10 cellular contexts compared by ENCODE assay signal in the genomic region with DNA sequence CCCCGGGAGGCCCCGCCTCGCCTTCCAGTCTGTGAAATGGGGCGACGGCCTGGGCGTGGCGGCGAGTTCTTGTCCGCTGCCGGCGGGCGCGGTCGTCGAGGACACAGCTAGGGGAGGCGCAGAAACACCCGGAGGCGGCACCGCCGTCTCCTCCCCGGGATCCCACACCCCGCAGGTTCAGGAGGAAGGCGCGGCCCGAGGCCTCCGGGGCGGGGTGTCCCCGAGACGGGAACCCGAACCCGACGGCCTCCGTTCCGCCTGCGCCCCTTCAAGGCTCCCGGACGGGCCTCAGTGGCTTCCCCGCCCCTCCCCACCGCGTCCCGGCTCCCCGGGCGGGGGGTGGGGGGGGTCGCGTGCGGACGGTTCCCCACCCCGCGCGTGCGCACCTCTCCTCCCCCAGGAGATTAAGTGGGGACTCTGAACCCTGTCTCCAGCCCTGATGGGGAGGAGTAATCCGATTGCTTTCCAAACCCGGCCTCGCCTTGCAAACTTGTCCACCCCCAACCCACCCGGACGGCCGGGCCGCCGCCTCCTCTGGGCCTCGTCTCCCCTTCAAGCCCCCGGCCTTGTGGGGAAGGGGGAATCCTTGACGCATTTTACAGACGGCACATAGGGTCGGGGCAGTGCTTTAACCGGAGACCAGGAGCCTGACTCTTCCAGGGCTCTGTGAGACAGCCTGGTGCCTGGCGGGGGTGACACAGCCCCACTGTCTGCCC. TPM values are rescaled to one million over a fixed set of nuclear protein-coding genes. Genes with fewer than 3 reads are reported as not detected.
A peak's percentile ranks its signal among the peaks of the same experiment; 100 is the strongest.
DNase-seq lines count a peak whose midpoint lies in the region; ATAC-seq, FAIRE-seq and TF ChIP-seq lines count a peak whose summit lies in the region.
"Had no signal": no experiment of that assay in that cellular context is flagged by ENCODE, and none has a peak within 500 bp of the region (broad histone marks: within the 10 kb centered on the region; RNA-seq: fewer than 3 reads in every experiment).

No MANE protein-coding gene starts in this region.

- H3K27ac Mint-ChIP-seq in activated naive CD8-positive, alpha-beta T cell treated with anti-CD3 and anti-CD28 coated beads, Interleukin-2, amount 10 ng/mL, durations not matched to agents 7 days and 5 days: no peak overlapping the region

- peaks cover 43% of the 10 kb centered on the region for H3K27me3 Mint-ChIP-seq in activated naive CD8-positive, alpha-beta T cell treated with anti-CD3 and anti-CD28 coated beads, Interleukin-2, amount 10 ng/mL, durations not matched to agents 7 days and 5 days

- no peak overlapping the region for H3K4me3 ChIP-seq in A549
- peak overlapping the region; percentile 41 for H3K4me3 ChIP-seq in H7 (ENCODE audit: insufficient read depth, low read depth, low read length)
- H3K4me3 ChIP-seq in thyroid gland (replicated peaks in 1 of 3): no peak overlapping the region

- POLR2A ChIA-PET in A549 (lab: Yijun Ruan, JAX): no interaction called here
- POLR2A ChIA-PET in activated naive CD8-positive, alpha-beta T cell treated with anti-CD3 and anti-CD28 coated beads, Interleukin-2, amount 10 ng/mL, durations not matched to agents 7 days and 5 days (lab: Charles Lee): no interaction called here

- 81% methylated on average over 51 of the region's 66 CpGs for WGBS in A549 (ENCODE audit: missing lambda C conversion rate)
- WGBS in thyroid gland, 2 donors: 32% methylated on average over 9 of the region's 66 CpGs; no CpG with 5 or more reads in 1 of the 2 donors

- TF ChIP-seq CTCF in A549 (IDR thresholded peaks at IDR 0.05) (no peak), thyroid gland (IDR thresholded peaks at IDR 0.05) (no peak)

- ATAC-seq in A549 (peak; percentile 4 to 19; a peak in 3 of 6 replicates), left lobe of liver (peak; percentile 16), HG03039 (IDR thresholded peaks at IDR 0.05; ENCODE audit: unreplicated experiment) (no peak), GM18867 (IDR thresholded peaks at IDR 0.05; ENCODE audit: unreplicated experiment) (no peak)
- ATAC-seq in activated naive CD8-positive, alpha-beta T cell treated with anti-CD3 and anti-CD28 coated beads, Interleukin-2, amount 10 ng/mL, durations not matched to agents 7 days and 5 days (ENCODE audit: low read depth): peak; percentile 62

- TF ChIP-seq EP300 in A549 (IDR thresholded peaks at IDR 0.05): no peak

- no peaks in the 10 kb centered on the region for H3K9me3 Mint-ChIP-seq in activated naive CD8-positive, alpha-beta T cell treated with anti-CD3 and anti-CD28 coated beads, Interleukin-2, amount 10 ng/mL, durations not matched to agents 7 days and 5 days

- no peaks in the 10 kb centered on the region for H3K9me3 ChIP-seq in A549
- H3K9me3 ChIP-seq in thyroid gland: no peaks in the 10 kb centered on the region
- H3K9me3 ChIP-seq: gastroesophageal sphincter had no signal

- H3K36me3 Mint-ChIP-seq in activated naive CD8-positive, alpha-beta T cell treated with anti-CD3 and anti-CD28 coated beads, Interleukin-2, amount 10 ng/mL, durations not matched to agents 7 days and 5 days: no peaks in the 10 kb centered on the region

- peak overlapping the region; percentile 61 for H3K4me3 Mint-ChIP-seq in activated naive CD8-positive, alpha-beta T cell treated with anti-CD3 and anti-CD28 coated beads, Interleukin-2, amount 10 ng/mL, durations not matched to agents 7 days and 5 days

- no peaks in the 10 kb centered on the region for H3K36me3 ChIP-seq in H7 (replicated peaks; ENCODE audit: control insufficient read depth, insufficient read depth, low read length)
- no peaks in the 10 kb centered on the region for H3K36me3 ChIP-seq in thyroid gland
- H3K36me3 ChIP-seq: gastroesophageal sphincter had no signal

- no peak for TF ChIP-seq RAD21 in A549 (conservative IDR thresholded peaks at IDR 0.05 in 1 of 2, IDR thresholded peaks at IDR 0.05 in 1 of 2)

- 0 out of 3 replicates have a peak overlapping the region, but pooled peaks have one; percentile 19 for H3K4me2 ChIP-seq in A549

- H3K4me1 ChIP-seq in A549 (peaks cover 28% of the 10 kb centered on the region; the same call in 2 of the 3 replicates), thyroid gland (peaks cover 5 to 19% of the 10 kb centered on the region in 2 donors)

- no peak for FAIRE-seq in A549 (lab: Jason Lieb, UNC)
- FAIRE-seq: G401.6 had no signal

- intact Hi-C loops in thyroid gland (cut with DNase I): no loop called here

- peaks cover 3% of the 10 kb centered on the region for H3K4me1 Mint-ChIP-seq in activated naive CD8-positive, alpha-beta T cell treated with anti-CD3 and anti-CD28 coated beads, Interleukin-2, amount 10 ng/mL, durations not matched to agents 7 days and 5 days

- no peak for DNase-seq in A549 (ENCODE audit: low read depth in 1 of 2, low spot score in 1 of 2)
- DNase-seq in H7: peak; percentile 81
- peak; percentile 54 for DNase-seq in activated naive CD8-positive, alpha-beta T cell treated with anti-CD3 and anti-CD28 coated beads, Interleukin-2, amount 10 ng/mL, durations not matched to agents 7 days and 5 days
- no peak for DNase-seq in left lobe of liver (ENCODE audit: low spot score)
- no peak for DNase-seq in thyroid gland
- DNase-seq in G401 (ENCODE audit: low spot score): no peak

- TF ChIP-seq POLR2A in A549 (IDR thresholded peaks at IDR 0.05; ENCODE audit: low read length) (no peak), thyroid gland (IDR thresholded peaks at IDR 0.05) (no peak)

- in situ Hi-C loops in G401 (cut with HindIII; ENCODE audit: low sequenced_read_pairs): no loop called here

- H3K27me3 ChIP-seq in H7 (ENCODE audit: control insufficient read depth, insufficient read depth, low read length) (peaks cover 4% of the 10 kb centered on the region; the same call in 1 of the 2 replicates), thyroid gland (peaks cover 20% of the 10 kb centered on the region)

- H3K27ac ChIP-seq in A549 (peak overlapping the region in 1 of 2 experiments; percentile 53; a peak in 3 of 6 replicates), thyroid gland (no peak overlapping the region)
- H3K27ac ChIP-seq: gastroesophageal sphincter had no signal

- CTCF ChIA-PET in A549 (lab: Yijun Ruan, JAX): no interaction called here

TF ChIP-seq in A549, 52 proteins besides CTCF, POLR2A, EP300 and RAD21 (continues in another document):
- no peak for TF ChIP-seq RNF2 (IDR thresholded peaks at IDR 0.05; ENCODE audit: borderline replicate concordance, low read depth)
- no peak for TF ChIP-seq KDM5A (IDR thresholded peaks at IDR 0.05)
- TF ChIP-seq E2F6 (IDR thresholded peaks at IDR 0.05; ENCODE audit: borderline replicate concordance, low read depth): no peak
- no peak for TF ChIP-seq GATA3 (IDR thresholded peaks at IDR 0.05; ENCODE audit: borderline replicate concordance)
- no peak for TF ChIP-seq HOXB13 (CRISPR knock-in tag; IDR thresholded peaks at IDR 0.05; ENCODE audit: low read depth)
- TF ChIP-seq ZFP36 (IDR thresholded peaks at IDR 0.05; ENCODE audit: borderline replicate concordance, partially characterized antibody): no peak
- no peak for TF ChIP-seq HEYL (CRISPR knock-in tag; IDR thresholded peaks at IDR 0.05)
- no peak for TF ChIP-seq HDAC2 (IDR thresholded peaks at IDR 0.05)
- TF ChIP-seq SREBF2 (IDR thresholded peaks at IDR 0.05): no peak
- no peak for TF ChIP-seq ESRRA (IDR thresholded peaks at IDR 0.05; ENCODE audit: borderline replicate concordance, low read length)
- TF ChIP-seq RFX5 (IDR thresholded peaks at IDR 0.05): no peak
- TF ChIP-seq SMC3 (IDR thresholded peaks at IDR 0.05): no peak
- no peak for TF ChIP-seq CBX8 (IDR thresholded peaks at IDR 0.05)
- TF ChIP-seq ZNF302 (CRISPR knock-in tag; IDR thresholded peaks at IDR 0.05): no peak
- TF ChIP-seq CHD2 (IDR thresholded peaks at IDR 0.05; ENCODE audit: low read length, partially characterized antibody): no peak

RNA-seq across cellular contexts. Expression of gene ANKRD9, which starts 35.3 kb away (rescaled TPM):
- polyA plus RNA-seq in A549 (2011; rRNA removed) (6.3 and 7.5 TPM in 2 replicates), A549 (2017; fragmentation: RNase III; extraction: RNeasy Plus Mini Kit Qiagen cat#74134 plus additional on column Dnase treatment) (8.7 to 12.4 TPM (median 11.8 TPM) in 3 replicates)
- polyA plus RNA-seq in A549 (2012; cell fraction: cytosol; rRNA removed): 25.6 and 37.7 TPM in 2 replicates
- 56.7 and 92.9 TPM in 2 replicates for polyA plus RNA-seq in A549 (2012; cell fraction: nucleus; rRNA removed)
- 5.0 and 6.9 TPM in 2 replicates for polyA minus RNA-seq in A549 (2011; rRNA and poly(A)+ RNA removed)
- total RNA-seq in H7 (2014; rRNA removed; shearing (Covaris generic)): 52.0 and 55.7 TPM in 2 replicates
- total RNA-seq in activated naive CD8-positive, alpha-beta T cell treated with anti-CD3 and anti-CD28 coated beads, Interleukin-2, amount 10 ng/mL, durations not matched to agents 7 days and 5 days: 1 to 10 TPM; 8.8 to 9.4 TPM
- total RNA-seq in left lobe of liver (14.5 TPM), thyroid gland (10 to 100 TPM; 36.4 to 62.8 (median 55.0) TPM)
- 19.9 and 30.6 TPM in 2 replicates for total RNA-seq in G401 (2014; rRNA removed; shearing (Covaris generic))

RNA-seq across cellular contexts. Expression of gene RCOR1, which starts 47.5 kb away (rescaled TPM):
- 24.7 and 25.5 TPM in 2 replicates for polyA plus RNA-seq in A549 (2011; rRNA removed)
- polyA plus RNA-seq in A549 (2012; cell fraction: cytosol; rRNA removed): 8.3 and 10.0 TPM in 2 replicates
- 8.0 and 10.3 TPM in 2 replicates for polyA plus RNA-seq in A549 (2012; cell fraction: nucleus; rRNA removed)
- polyA plus RNA-seq in A549 (2017; fragmentation: RNase III; extraction: RNeasy Plus Mini Kit Qiagen cat#74134 plus additional on column Dnase treatment): 16.4 to 17.7 TPM (median 17.1 TPM) in 3 replicates
- polyA minus RNA-seq in A549 (2011; rRNA and poly(A)+ RNA removed): 22.7 and 24.3 TPM in 2 replicates
- total RNA-seq in H7 (2014; rRNA removed; shearing (Covaris generic)): 13.9 and 17.3 TPM in 2 replicates
- total RNA-seq in activated naive CD8-positive, alpha-beta T cell treated with anti-CD3 and anti-CD28 coated beads, Interleukin-2, amount 10 ng/mL, durations not matched to agents 7 days and 5 days: 10 to 100 TPM; 21.7 to 24.3 TPM
- 8.9 TPM for total RNA-seq in left lobe of liver
- 10 to 100 TPM in 3 of 4 donors, 1 to 10 TPM in 1; 9.4 to 14.2 (median 11.3) TPM for total RNA-seq in thyroid gland
- total RNA-seq in G401 (2014; rRNA removed; shearing (Covaris generic)): 19.0 and 29.0 TPM in 2 replicates

Comparison
In these comparisons a context has a peak if more than half of its experiments do, and no peak if none do; other contexts are left out.
1. ATAC-seq: peak in A549 (2 of 2), activated naive CD8-positive, alpha-beta T cell treated with anti-CD3 and anti-CD28 coated beads, Interleukin-2, amount 10 ng/mL, durations not matched to agents 7 days and 5 days (single experiment) and left lobe of liver (single experiment); none in HG03039 (single experiment) and GM18867 (single experiment).
2. DNase-seq: peak in H7 (single experiment) and activated naive CD8-positive, alpha-beta T cell treated with anti-CD3 and anti-CD28 coated beads, Interleukin-2, amount 10 ng/mL, durations not matched to agents 7 days and 5 days (single experiment); none in A549 (0 of 2), left lobe of liver (single experiment), thyroid gland (0 of 2) and G401 (single experiment).